26 cellular contexts compared by ENCODE assay signal in the genomic region with DNA sequence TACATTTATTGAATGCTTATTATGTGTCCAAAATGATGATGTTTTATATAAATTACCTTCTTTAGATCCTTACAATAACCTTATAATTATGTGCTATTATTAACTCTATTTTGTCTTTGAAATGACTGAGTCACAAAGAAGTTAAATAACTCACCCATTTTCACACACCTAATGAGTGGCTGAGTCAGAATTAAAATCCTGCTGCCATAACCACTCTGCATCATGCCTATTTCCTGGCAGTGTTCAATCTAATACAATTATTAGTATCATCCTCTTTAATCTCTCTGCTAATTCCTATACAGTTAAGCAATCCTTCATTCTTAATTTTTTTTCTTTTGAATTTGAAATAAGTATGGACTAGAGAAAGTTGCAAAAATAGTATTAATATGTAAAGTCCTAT.
"Had no signal": no experiment of that assay in that cellular context is flagged by ENCODE, and none has a peak within 500 bp of the region (broad histone marks: within the 10 kb centered on the region; RNA-seq: fewer than 3 reads in every experiment).

No MANE protein-coding gene starts in this region.

- H3K27me3 Mint-ChIP-seq: activated CD4-positive, alpha-beta T cell treated with anti-CD3 and anti-CD28 coated beads, Interleukin-2, amount 10 ng/mL, durations not matched to agents 24 days and 14 days; activated naive CD8-positive, alpha-beta T cell treated with anti-CD3 and anti-CD28 coated beads for 36 hours had no signal

- H3K27me3 ChIP-seq: brain microvascular endothelial cell had no signal

- ATAC-seq: activated CD8-positive, alpha-beta memory T cell treated with anti-CD3 and anti-CD28 coated beads, Interleukin-2, amount 10 ng/mL, durations not matched to agents 7 days and 5 days; activated T-helper 17 cell treated with anti-CD3 and anti-CD28 coated beads, Interleukin-2, amount 50 U/mL, for 72 hours; PC-3; T-cell had no signal

- H3K27ac ChIP-seq: brain microvascular endothelial cell had no signal

- H3K4me1 Mint-ChIP-seq: activated CD4-positive, alpha-beta T cell treated with anti-CD3 and anti-CD28 coated beads, Interleukin-2, amount 10 ng/mL, durations not matched to agents 24 days and 14 days; activated CD8-positive, alpha-beta memory T cell treated with anti-CD3 and anti-CD28 coated beads, Interleukin-2, amount 10 ng/mL, durations not matched to agents 7 days and 5 days; activated T-helper 17 cell treated with anti-CD3 and anti-CD28 coated beads, Interleukin-2, amount 50 U/mL, for 72 hours had no signal

- H3K27ac Mint-ChIP-seq: activated B cell treated with CpG ODN at 0.5 μM for 24 hours; activated CD4-positive, alpha-beta T cell treated with anti-CD3 and anti-CD28 coated beads, Interleukin-2, amount 10 ng/mL, durations not matched to agents 24 days and 14 days; activated CD8-positive, alpha-beta memory T cell treated with anti-CD3 and anti-CD28 coated beads, Interleukin-2, amount 10 ng/mL, durations not matched to agents 7 days and 5 days; activated naive CD4-positive, alpha-beta T cell treated with anti-CD3 and anti-CD28 coated beads for 36 hours; activated T-cell treated with anti-CD3 and anti-CD28 coated beads, Interleukin-2, amount 50 U/mL, for 24 hours; activated T-helper 17 cell treated with anti-CD3 and anti-CD28 coated beads, Interleukin-2, amount 50 U/mL, for 72 hours; T-cell had no signal

- H3K4me3 Mint-ChIP-seq: activated B cell treated with CpG ODN at 0.5 μM for 24 hours; activated CD4-positive, alpha-beta T cell treated with anti-CD3 and anti-CD28 coated beads, Interleukin-2, amount 10 ng/mL, durations not matched to agents 24 days and 14 days; activated CD8-positive, alpha-beta memory T cell treated with anti-CD3 and anti-CD28 coated beads, Interleukin-2, amount 10 ng/mL, durations not matched to agents 7 days and 5 days; activated naive CD4-positive, alpha-beta T cell treated with anti-CD3 and anti-CD28 coated beads for 36 hours; activated T-cell treated with anti-CD3 and anti-CD28 coated beads, Interleukin-2, amount 50 U/mL, for 24 hours; activated T-helper 17 cell treated with anti-CD3 and anti-CD28 coated beads, Interleukin-2, amount 50 U/mL, for 72 hours had no signal

- DNase-seq: activated B cell treated with CpG ODN at 0.5 μM for 24 hours; activated CD4-positive, alpha-beta T cell treated with anti-CD3 and anti-CD28 coated beads for 1 hour; activated CD4-positive, alpha-beta T cell treated with anti-CD3 and anti-CD28 coated beads, Interleukin-2, amount 10 ng/mL, durations not matched to agents 24 days and 14 days; activated CD4-positive, alpha-beta T cell treated with anti-CD3 and anti-CD28 coated beads, Interleukin-2, amount 50 U/mL, for 48 hours; activated CD8-positive, alpha-beta memory T cell treated with anti-CD3 and anti-CD28 coated beads, Interleukin-2, amount 10 ng/mL, durations not matched to agents 7 days and 5 days; activated gamma-delta T cell; activated naive CD4-positive, alpha-beta T cell treated with anti-CD3 and anti-CD28 coated beads for 36 hours; activated naive CD8-positive, alpha-beta T cell treated with anti-CD3 and anti-CD28 coated beads for 36 hours; activated T-cell treated with anti-CD3 and anti-CD28 coated beads, Interleukin-2, amount 50 U/mL, for 24 hours; brain microvascular endothelial cell; cerebellar nuclear complex; Karpas-422; NCI-H1105 treated with DMSO at 0.1 percent for 48 hours; NCI-H1436 treated with DMSO at 0.1 percent for 48 hours; NCI-H187 treated with DMSO at 0.1 percent for 48 hours; NCI-H2081 treated with DMSO at 0.1 percent for 48 hours; NCI-H2227 treated with DMSO at 0.1 percent for 48 hours; NCI-H446 treated with DMSO at 0.1 percent for 48 hours; NCI-H524 treated with DMSO at 0.1 percent for 48 hours; NCI-H82; PC-3; SHP77 treated with DMSO at 0.1 percent for 48 hours; T-cell; T-helper 2 cell; T1000 had no signal

- H3K36me3 Mint-ChIP-seq: activated CD8-positive, alpha-beta memory T cell treated with anti-CD3 and anti-CD28 coated beads, Interleukin-2, amount 10 ng/mL, durations not matched to agents 7 days and 5 days; T-cell had no signal

- H3K36me3 ChIP-seq: brain microvascular endothelial cell had no signal

- H3K9me3 Mint-ChIP-seq: activated B cell treated with CpG ODN at 0.5 μM for 24 hours; activated naive CD4-positive, alpha-beta T cell treated with anti-CD3 and anti-CD28 coated beads for 36 hours; activated naive CD8-positive, alpha-beta T cell treated with anti-CD3 and anti-CD28 coated beads for 36 hours; activated T-helper 17 cell treated with anti-CD3 and anti-CD28 coated beads, Interleukin-2, amount 50 U/mL, for 72 hours; T-cell had no signal
